Comparison of ENCODE assay signal across 13 cellular contexts in genomic region chr2:45469314-45470099, GRCh38.
A peak's percentile ranks its signal among the peaks of the same experiment; 100 is the strongest.
DNase-seq lines count a peak whose midpoint lies in the region; ATAC-seq and TF ChIP-seq lines count a peak whose summit lies in the region.
"Had no signal": no experiment of that assay in that cellular context is flagged by ENCODE, and none has a peak within 500 bp of the region (broad histone marks: within the 10 kb centered on the region; RNA-seq: fewer than 3 reads in every experiment).

No MANE protein-coding gene starts in this region.

- peaks cover 0 to 1% (median 0%) of the 10 kb centered on the region in 11 donors for H3K9me3 Mint-ChIP-seq in naive thymus-derived CD4-positive, alpha-beta T cell
- H3K9me3 Mint-ChIP-seq: memory B cell; stimulated activated naive CD8-positive, alpha-beta T cell treated with anti-CD3 and anti-CD28 coated beads, Interleukin-15, Interleukin-2, amounts not matched to agents 100 ng/mL and 50 ng/mL, for 24 hours had no signal

- H3K4me1 ChIP-seq in gastrocnemius medialis = peaks cover 17 to 22% of the 10 kb centered on the region in 2 donors
- H3K4me1 ChIP-seq in naive thymus-derived CD4-positive, alpha-beta T cell (ENCODE audit: control insufficient read depth in 2 of 2, insufficient read depth in 2 of 2, low read length in 2 of 2) = no peaks in the 10 kb centered on the region

- peaks cover 0 to 28% (median 13%) of the 10 kb centered on the region in 5 donors for H3K36me3 Mint-ChIP-seq in naive thymus-derived CD4-positive, alpha-beta T cell

- H3K36me3 ChIP-seq in gastrocnemius medialis = no peaks in the 10 kb centered on the region
- no peaks in the 10 kb centered on the region for H3K36me3 ChIP-seq in naive thymus-derived CD4-positive, alpha-beta T cell (ENCODE audit: control insufficient read depth in 2 of 3, insufficient read depth in 3 of 3, low read length in 3 of 3)

- no peaks in the 10 kb centered on the region for H3K27me3 Mint-ChIP-seq in naive thymus-derived CD4-positive, alpha-beta T cell
- H3K27me3 Mint-ChIP-seq: memory B cell; stimulated activated naive CD8-positive, alpha-beta T cell treated with anti-CD3 and anti-CD28 coated beads, Interleukin-15, Interleukin-2, amounts not matched to agents 100 ng/mL and 50 ng/mL, for 24 hours had no signal

- in situ Hi-C loops in gastrocnemius medialis (cut with MboI; ENCODE audit: low sequenced_read_pairs in 4 of 4) = loop anchor here in 1 of 4 donors (10.0 kb wide), 1 partner anchor 305 kb away; no protein-coding TSS in a partner anchor

- H3K27me3 ChIP-seq in gastrocnemius medialis = no peaks in the 10 kb centered on the region
- no peaks in the 10 kb centered on the region for H3K27me3 ChIP-seq in naive thymus-derived CD4-positive, alpha-beta T cell (ENCODE audit: control insufficient read depth in 2 of 2, insufficient read depth in 2 of 2, low read length in 2 of 2)

- H3K9me3 ChIP-seq in gastrocnemius medialis = no peaks in the 10 kb centered on the region
- H3K9me3 ChIP-seq in naive thymus-derived CD4-positive, alpha-beta T cell (ENCODE audit: control insufficient read depth in 2 of 3, low read length in 3 of 3) = no peaks in the 10 kb centered on the region

- CTCF ChIA-PET in naive thymus-derived CD4-positive, alpha-beta T cell (lab: Charles Lee) = no interaction called here

- no peak for TF ChIP-seq CTCF in choroid plexus epithelial cell (conservative IDR thresholded peaks at IDR 0.05; ENCODE audit: low read depth, low read length)
- TF ChIP-seq CTCF in gastrocnemius medialis (IDR thresholded peaks at IDR 0.05 in 4 of 5, conservative IDR thresholded peaks at IDR 0.05 in 1 of 5) = no peak

- intact Hi-C loops in gastrocnemius medialis (cut with DNase I; ENCODE audit: low total_unique reads) = no loop called here
- intact Hi-C loops in naive thymus-derived CD4-positive, alpha-beta T cell (cut with micrococcal nuclease) = no loop called here

- no peak for TF ChIP-seq POLR2A in gastrocnemius medialis (IDR thresholded peaks at IDR 0.05)

- peak; percentile 83 to 87 for DNase-seq in NCI-H1930 (lab: John Stamatoyannopoulos, UW)
- peak; percentile 43 for DNase-seq in choroid plexus epithelial cell (ENCODE audit: low read depth)
- no peak for DNase-seq in gastrocnemius medialis
- DNase-seq in naive thymus-derived CD4-positive, alpha-beta T cell = no peak
- DNase-seq in NCI-H446 (lab: John Stamatoyannopoulos, UW) = no peak
- DNase-seq: activated T-cell treated with anti-CD3 and anti-CD28 coated beads for 4 hours, EL, T-helper 1 cell had no signal

- H3K4me1 Mint-ChIP-seq in naive thymus-derived CD4-positive, alpha-beta T cell = peaks cover 0 to 8% (median 0%) of the 10 kb centered on the region in 7 donors
- H3K4me1 Mint-ChIP-seq: memory B cell had no signal

- ATAC-seq in GM21367 (IDR thresholded peaks at IDR 0.05; ENCODE audit: unreplicated experiment) (peak; percentile 53), gastrocnemius medialis (peak; percentile 57 to 67), HG03457 (IDR thresholded peaks at IDR 0.05; ENCODE audit: unreplicated experiment) (no peak), GM18520 (IDR thresholded peaks at IDR 0.05; ENCODE audit: unreplicated experiment) (no peak)
- no peak for ATAC-seq in naive thymus-derived CD4-positive, alpha-beta T cell

- no peak overlapping the region for H3K4me3 Mint-ChIP-seq in naive thymus-derived CD4-positive, alpha-beta T cell
- H3K4me3 Mint-ChIP-seq: memory B cell; stimulated activated naive CD8-positive, alpha-beta T cell treated with anti-CD3 and anti-CD28 coated beads, Interleukin-15, Interleukin-2, amounts not matched to agents 100 ng/mL and 50 ng/mL, for 24 hours had no signal

- H3K27ac ChIP-seq in gastrocnemius medialis = peak overlapping the region in 1 of 4 donors; percentile 41
- no peak overlapping the region for H3K27ac ChIP-seq in naive thymus-derived CD4-positive, alpha-beta T cell (ENCODE audit: low read depth, low read length)

- H3K4me3 ChIP-seq in choroid plexus epithelial cell (ENCODE audit: low read depth, low read length) (no peak overlapping the region), gastrocnemius medialis (no peak overlapping the region)
- no peak overlapping the region for H3K4me3 ChIP-seq in naive thymus-derived CD4-positive, alpha-beta T cell (ENCODE audit: low read length)

- H3K27ac Mint-ChIP-seq in naive thymus-derived CD4-positive, alpha-beta T cell = no peak overlapping the region
- H3K27ac Mint-ChIP-seq: memory B cell; stimulated activated naive CD8-positive, alpha-beta T cell treated with anti-CD3 and anti-CD28 coated beads, Interleukin-15, Interleukin-2, amounts not matched to agents 100 ng/mL and 50 ng/mL, for 24 hours had no signal

- POLR2A ChIA-PET in naive thymus-derived CD4-positive, alpha-beta T cell (lab: Charles Lee) = no interaction called here

Comparison
In these comparisons a context has a peak if more than half of its experiments do, and no peak if none do; other contexts are left out.
1. ATAC-seq: peak in GM21367 (single experiment) and gastrocnemius medialis (2 of 2); none in HG03457 (single experiment), naive thymus-derived CD4-positive, alpha-beta T cell (single experiment) and GM18520 (single experiment).
2. DNase-seq: peak in NCI-H1930 (2 of 2) and choroid plexus epithelial cell (single experiment); none in gastrocnemius medialis (0 of 2), naive thymus-derived CD4-positive, alpha-beta T cell (0 of 9) and NCI-H446 (0 of 2).